In the genomic region with DNA sequence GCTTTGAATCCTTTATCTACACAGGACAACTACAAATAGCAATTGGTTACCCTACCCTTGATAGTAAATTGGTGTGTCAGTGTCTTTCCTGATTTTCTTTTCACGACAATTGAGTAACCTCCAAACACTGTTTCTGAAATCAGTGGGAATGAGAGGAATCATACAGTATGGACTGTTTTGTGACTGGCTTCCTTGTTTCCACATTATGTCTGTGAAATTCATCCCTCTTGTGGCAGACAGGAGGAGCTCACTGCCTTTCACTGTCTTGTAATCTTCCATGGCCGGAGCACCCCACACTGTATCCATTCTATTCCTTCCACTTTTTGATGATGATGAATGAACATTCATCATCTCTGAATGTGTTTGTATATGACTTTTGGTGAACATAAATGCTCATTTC, we compare ENCODE assay signal across 14 cellular contexts.
DNase-seq lines count a peak whose midpoint lies in the region; ATAC-seq and TF ChIP-seq lines count a peak whose summit lies in the region.
"Had no signal": no experiment of that assay in that cellular context is flagged by ENCODE, and none has a peak within 500 bp of the region (broad histone marks: within the 10 kb centered on the region; RNA-seq: fewer than 3 reads in every experiment).

No MANE protein-coding gene starts in this region.

- peak in 5 of 9 donors; percentile 12 to 33 (median 21) for TF ChIP-seq CTCF in heart right ventricle (IDR thresholded peaks at IDR 0.05)
- TF ChIP-seq CTCF in foreskin keratinocyte (conservative IDR thresholded peaks at IDR 0.05) = peak; percentile 56
- peak; percentile 11 for TF ChIP-seq CTCF in upper lobe of right lung (IDR thresholded peaks at IDR 0.05)

- intact Hi-C loops in heart right ventricle (cut with DNase I) = no loop called here
- intact Hi-C loops in Right ventricle myocardium superior (cut with DNase I) = no loop called here
- intact Hi-C loops in upper lobe of right lung (cut with DNase I) = no loop called here

- H3K9me3 ChIP-seq in heart right ventricle (no peaks in the 10 kb centered on the region), upper lobe of right lung (no peaks in the 10 kb centered on the region)
- H3K9me3 ChIP-seq: suprapubic skin had no signal

- 76 to 80% methylated on average over 2 of the region's 2 CpGs for WGBS in heart right ventricle, 2 donors

- H3K4me1 ChIP-seq in heart right ventricle (peaks cover 0 to under 1% (median 0%) of the 10 kb centered on the region in 9 donors), foreskin keratinocyte (no peaks in the 10 kb centered on the region), upper lobe of right lung (no peaks in the 10 kb centered on the region)
- H3K4me1 ChIP-seq: suprapubic skin had no signal

- H3K27ac ChIP-seq in heart right ventricle = no peak overlapping the region
- H3K27ac ChIP-seq in foreskin keratinocyte = no peak overlapping the region
- H3K27ac ChIP-seq in upper lobe of right lung = no peak overlapping the region
- H3K27ac ChIP-seq: epithelial cell of prostate, suprapubic skin had no signal

- ATAC-seq in heart right ventricle (no peak), Right ventricle myocardium superior (ENCODE audit: poor library complexity) (no peak), SK-N-SH treated with all-trans-retinoic acid at 6 μM for 48 hours (peak; percentile 55; the same call in 2 of the 3 replicates), foreskin keratinocyte (peak; percentile 62), upper lobe of right lung (no peak)

- DNase-seq in heart right ventricle (no peak), Right ventricle myocardium superior (no peak), foreskin keratinocyte (peak in 1 of 2 donors; percentile 15), upper lobe of right lung (no peak), activated T-cell treated with anti-CD3 and anti-CD28 coated beads for 4 hours (no peak), NCI-H2227 (lab: John Stamatoyannopoulos, UW; ENCODE audit: unreplicated experiment) (no peak)
- DNase-seq in effector CD8-positive, alpha-beta T cell (lab: John Stamatoyannopoulos, UW) = no peak
- DNase-seq: activated naive CD4-positive, alpha-beta T cell treated with anti-CD3 and anti-CD28 coated beads for 36 hours; CD4-positive, alpha-beta memory T cell; H7; NCI-H526 treated with DMSO at 0.1 percent for 48 hours had no signal

- no peaks in the 10 kb centered on the region for H3K36me3 ChIP-seq in heart right ventricle
- no peaks in the 10 kb centered on the region for H3K36me3 ChIP-seq in upper lobe of right lung
- H3K36me3 ChIP-seq: suprapubic skin had no signal

- peaks cover 0 to 3% (median 0%) of the 10 kb centered on the region in 7 donors for H3K27me3 ChIP-seq in heart right ventricle
- H3K27me3 ChIP-seq in foreskin keratinocyte = no peaks in the 10 kb centered on the region
- no peaks in the 10 kb centered on the region for H3K27me3 ChIP-seq in upper lobe of right lung
- H3K27me3 ChIP-seq: suprapubic skin had no signal

- H3K4me3 ChIP-seq in heart right ventricle = no peak overlapping the region
- no peak overlapping the region for H3K4me3 ChIP-seq in upper lobe of right lung
- H3K4me3 ChIP-seq: suprapubic skin had no signal

TF ChIP-seq in SK-N-SH treated with all-trans-retinoic acid at 6 μM for 48 hours, 23 proteins besides CTCF, POLR2A, EP300 and RAD21:
- TF ChIP-seq, protein P1, sequence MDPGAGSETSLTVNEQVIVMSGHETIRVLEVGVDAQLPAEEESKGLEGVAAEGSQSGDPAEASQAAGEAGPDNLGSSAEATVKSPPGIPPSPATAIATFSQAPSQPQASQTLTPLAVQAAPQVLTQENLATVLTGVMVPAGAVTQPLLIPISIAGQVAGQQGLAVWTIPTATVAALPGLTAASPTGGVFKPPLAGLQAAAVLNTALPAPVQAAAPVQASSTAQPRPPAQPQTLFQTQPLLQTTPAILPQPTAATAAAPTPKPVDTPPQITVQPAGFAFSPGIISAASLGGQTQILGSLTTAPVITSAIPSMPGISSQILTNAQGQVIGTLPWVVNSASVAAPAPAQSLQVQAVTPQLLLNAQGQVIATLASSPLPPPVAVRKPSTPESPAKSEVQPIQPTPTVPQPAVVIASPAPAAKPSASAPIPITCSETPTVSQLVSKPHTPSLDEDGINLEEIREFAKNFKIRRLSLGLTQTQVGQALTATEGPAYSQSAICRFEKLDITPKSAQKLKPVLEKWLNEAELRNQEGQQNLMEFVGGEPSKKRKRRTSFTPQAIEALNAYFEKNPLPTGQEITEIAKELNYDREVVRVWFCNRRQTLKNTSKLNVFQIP (CRISPR knock-in tag; IDR thresholded peaks at IDR 0.05; ENCODE audit: borderline replicate concordance, low read depth) = no peak

Comparison
In these comparisons a context has a peak if more than half of its experiments do, and no peak if none do; other contexts are left out.
1. ATAC-seq: peak in SK-N-SH treated with all-trans-retinoic acid at 6 μM for 48 hours (single experiment) and foreskin keratinocyte (single experiment); none in heart right ventricle (0 of 8), Right ventricle myocardium superior (single experiment) and upper lobe of right lung (single experiment).
2. Peak in every context shown above with its lines, with median percentiles within 50 percentile points of each other: CTCF ChIP-seq.